Comparison of ENCODE assay signal across 25 cellular contexts in the genomic region with DNA sequence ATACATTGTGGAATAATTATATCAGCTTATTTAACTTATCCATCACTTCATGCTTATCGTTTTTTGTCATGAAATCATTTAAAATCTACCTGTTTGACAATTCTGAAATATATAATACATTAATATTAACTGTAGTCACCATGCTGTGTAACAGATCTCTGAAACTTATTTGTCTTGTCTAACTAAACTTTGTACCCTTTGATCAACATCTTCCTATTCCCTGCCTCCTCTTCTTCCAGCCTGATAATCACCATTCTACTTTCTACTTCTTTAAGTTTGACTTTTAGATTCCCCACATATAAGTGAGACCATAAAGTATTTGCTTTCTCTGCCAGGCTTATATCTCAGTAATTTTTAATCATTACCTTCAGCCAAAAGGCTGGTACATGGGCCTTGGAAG.
DNase-seq lines count a peak whose midpoint lies in the region; ATAC-seq, FAIRE-seq and TF ChIP-seq lines count a peak whose summit lies in the region.
"Had no signal": no experiment of that assay in that cellular context is flagged by ENCODE, and none has a peak within 500 bp of the region (broad histone marks: within the 10 kb centered on the region; RNA-seq: fewer than 3 reads in every experiment).

No MANE protein-coding gene starts in this region.

- DNase-seq in HepG2 (ENCODE audit: low spot score) (no peak), right lobe of liver (no peak)
- no peak for DNase-seq in activated T-helper 2 cell treated with anti-CD3 and anti-CD28 coated beads, Interferon-gamma antibody, Interleukin-2, Interleukin-4, amounts not matched to agents 10 μg/mL and 5 μg/mL and 100 μg/mL, durations not matched to agents 14 hours and 24 hours and 36 hours (ENCODE audit: low spot score)
- DNase-seq: AML-193; Caco-2; Calu3; CD4-positive, alpha-beta T cell; CD8-positive, alpha-beta T cell; DMS 273 treated with DMSO at 0.1 percent for 48 hours; DMS153; DMS53; DMS79; DND-41; EL; GDM1 had no signal

- H3K4me3 ChIP-seq in liver (ENCODE audit: low read depth in 1 of 3, low read length in 3 of 3) (no peak overlapping the region), HepG2 (replicated peaks in 1 of 3; ENCODE audit: insufficient read depth in 1 of 3, low read depth in 2 of 3, low read length in 3 of 3) (no peak overlapping the region), right lobe of liver (no peak overlapping the region)
- H3K4me3 ChIP-seq: A549; BLaER1 treated with 17β-estradiol and CSF1 and Interleukin-3, amounts not matched to agents 10 nM and 100 nM had no signal

- no peaks in the 10 kb centered on the region for H3K79me2 ChIP-seq in HepG2 (ENCODE audit: insufficient read depth, low read length)

- H3K4me2 ChIP-seq in HepG2 (ENCODE audit: low read depth, low read length) = no peak overlapping the region
- H3K4me2 ChIP-seq: A549; BLaER1 treated with 17β-estradiol and CSF1 and Interleukin-3, amounts not matched to agents 10 nM and 100 nM had no signal

- H3K4me1 Mint-ChIP-seq in activated T-helper 2 cell treated with anti-CD3 and anti-CD28 coated beads, Interferon-gamma antibody, Interleukin-2, Interleukin-4, amounts not matched to agents 10 μg/mL and 5 μg/mL and 100 μg/mL, durations not matched to agents 14 hours and 24 hours and 36 hours (ENCODE audit: low read depth) = no peaks in the 10 kb centered on the region
- H3K4me1 Mint-ChIP-seq: B cell had no signal

- 73% methylated on average over 1 of the region's 1 CpG for WGBS in liver
- WGBS in HepG2 (ENCODE audit: low lambda C conversion rate) = 0% methylated on average over 1 of the region's 1 CpG
- 63% methylated on average over 1 of the region's 1 CpG for WGBS in right lobe of liver (ENCODE audit: insufficient coverage, low coverage, low lambda C conversion rate, missing lambda C conversion rate)

- FAIRE-seq in HepG2 (lab: Jason Lieb, UNC) (no peak), endometrium (lab: Jason Lieb, UNC) (peak; percentile 37)
- FAIRE-seq: A549, GM12891, GM19239 had no signal

- H3K27me3 ChIP-seq in liver (ENCODE audit: control insufficient read depth in 4 of 4, insufficient read depth in 4 of 4, low read length in 3 of 4) (no peaks in the 10 kb centered on the region), HepG2 (ENCODE audit: control insufficient read depth in 1 of 2, insufficient read depth in 2 of 2, low read length in 2 of 2) (no peaks in the 10 kb centered on the region), right lobe of liver (no peaks in the 10 kb centered on the region)
- H3K27me3 ChIP-seq: BLaER1 treated with 17β-estradiol and CSF1 and Interleukin-3, amounts not matched to agents 10 nM and 100 nM had no signal

- H3K4me1 ChIP-seq in liver (ENCODE audit: control insufficient read depth in 4 of 4, insufficient read depth in 4 of 4, low read length in 3 of 4) (peaks cover 2 to 34% (median 13%) of the 10 kb centered on the region in 4 donors), HepG2 (ENCODE audit: insufficient read depth, low read length) (no peaks in the 10 kb centered on the region), right lobe of liver (peaks cover 0 to 29% (median 13%) of the 10 kb centered on the region in 4 donors)
- H3K4me1 ChIP-seq: A549; BLaER1 treated with 17β-estradiol and CSF1 and Interleukin-3, amounts not matched to agents 10 nM and 100 nM; Caco-2 had no signal

- no TSS peak for BruUV-seq in HepG2 (replicated peaks; lab: Mats Ljungman, UMichigan)

- no peaks in the 10 kb centered on the region for H3K9me3 Mint-ChIP-seq in activated T-helper 2 cell treated with anti-CD3 and anti-CD28 coated beads, Interferon-gamma antibody, Interleukin-2, Interleukin-4, amounts not matched to agents 10 μg/mL and 5 μg/mL and 100 μg/mL, durations not matched to agents 14 hours and 24 hours and 36 hours

- H3K36me3 ChIP-seq in liver (ENCODE audit: control insufficient read depth in 4 of 4, insufficient read depth in 3 of 4, low read depth in 1 of 4, low read length in 3 of 4) (peaks cover 0 to 1% (median 0%) of the 10 kb centered on the region in 4 donors), HepG2 (replicated peaks in 1 of 2; ENCODE audit: control insufficient read depth in 1 of 2, insufficient read depth in 2 of 2, low read length in 2 of 2) (no peaks in the 10 kb centered on the region), right lobe of liver (no peaks in the 10 kb centered on the region)

- no peak overlapping the region for H3K27ac Mint-ChIP-seq in activated T-helper 2 cell treated with anti-CD3 and anti-CD28 coated beads, Interferon-gamma antibody, Interleukin-2, Interleukin-4, amounts not matched to agents 10 μg/mL and 5 μg/mL and 100 μg/mL, durations not matched to agents 14 hours and 24 hours and 36 hours
- H3K27ac Mint-ChIP-seq: B cell; CD4-positive, alpha-beta T cell; CD8-positive, alpha-beta T cell had no signal

- TF ChIP-seq RAD21 in liver (IDR thresholded peaks at IDR 0.05) = no peak
- no peak for TF ChIP-seq RAD21 in HepG2 (CRISPR knock-in tag; IDR thresholded peaks at IDR 0.05)

- no peak for ATAC-seq in HepG2
- ATAC-seq in right lobe of liver = peak; percentile 11 to 57 (median 27)
- no peak for ATAC-seq in HG03432 (IDR thresholded peaks at IDR 0.05; ENCODE audit: unreplicated experiment)
- ATAC-seq: A549; CD8-positive, alpha-beta T cell had no signal

- TF ChIP-seq CTCF in liver (IDR thresholded peaks at IDR 0.05; ENCODE audit: low read depth, low read length, missing input control) (no peak), HepG2 (CRISPR knock-in tag; IDR thresholded peaks at IDR 0.05) (no peak), right lobe of liver (IDR thresholded peaks at IDR 0.05) (no peak)

- H3K27ac ChIP-seq in liver (ENCODE audit: low read depth in 1 of 2, low read length in 2 of 2) (no peak overlapping the region), HepG2 (ENCODE audit: extremely low read length, insufficient read depth, low read length) (no peak overlapping the region), right lobe of liver (peak overlapping the region in 1 of 3 donors; percentile 70)
- H3K27ac ChIP-seq: 22Rv1; A549; BLaER1 treated with 17β-estradiol and CSF1 and Interleukin-3, amounts not matched to agents 10 nM and 100 nM; C4-2B had no signal

- TF ChIP-seq POLR2A in HepG2 (IDR thresholded peaks at IDR 0.05; ENCODE audit: insufficient read depth in 1 of 2, low read depth in 2 of 2, low read length in 2 of 2) = no peak
- no peak for TF ChIP-seq POLR2A in right lobe of liver (IDR thresholded peaks at IDR 0.05)

- TF ChIP-seq EP300 in HepG2 (IDR thresholded peaks at IDR 0.05; ENCODE audit: low read depth in 2 of 2, low read length in 2 of 2) (no peak), HepG2 (CRISPR knock-in tag; IDR thresholded peaks at IDR 0.05; ENCODE audit: borderline replicate concordance) (no peak)

- no peaks in the 10 kb centered on the region for H3K27me3 Mint-ChIP-seq in activated T-helper 2 cell treated with anti-CD3 and anti-CD28 coated beads, Interferon-gamma antibody, Interleukin-2, Interleukin-4, amounts not matched to agents 10 μg/mL and 5 μg/mL and 100 μg/mL, durations not matched to agents 14 hours and 24 hours and 36 hours (ENCODE audit: low read depth)
- H3K27me3 Mint-ChIP-seq: B cell; CD4-positive, alpha-beta T cell had no signal

- no peak overlapping the region for H3K4me3 Mint-ChIP-seq in activated T-helper 2 cell treated with anti-CD3 and anti-CD28 coated beads, Interferon-gamma antibody, Interleukin-2, Interleukin-4, amounts not matched to agents 10 μg/mL and 5 μg/mL and 100 μg/mL, durations not matched to agents 14 hours and 24 hours and 36 hours (ENCODE audit: low read depth)
- H3K4me3 Mint-ChIP-seq: B cell; CD4-positive, alpha-beta T cell; CD8-positive, alpha-beta T cell had no signal

- H2AFZ ChIP-seq in HepG2 (ENCODE audit: low read length) = no peak overlapping the region

- intact Hi-C loops in HepG2 (cut with micrococcal nuclease; ENCODE audit: unreplicated experiment) = no loop called here
- intact Hi-C loops in right lobe of liver (cut with DNase I) = no loop called here
- intact Hi-C loops in activated T-helper 2 cell treated with anti-CD3 and anti-CD28 coated beads, Interferon-gamma antibody, Interleukin-2, Interleukin-4, amounts not matched to agents 10 μg/mL and 5 μg/mL and 100 μg/mL, durations not matched to agents 14 hours and 24 hours and 36 hours (cut with micrococcal nuclease) = no loop called here

- POLR2A ChIA-PET in HepG2 (lab: Yijun Ruan, JAX) = no interaction called here

- H3K9me3 ChIP-seq in liver (ENCODE audit: control insufficient read depth in 4 of 4, low read length in 3 of 4) = no peaks in the 10 kb centered on the region
- peaks cover 78% of the 10 kb centered on the region for H3K9me3 ChIP-seq in HepG2 (ENCODE audit: low read length)
- no peaks in the 10 kb centered on the region for H3K9me3 ChIP-seq in right lobe of liver
- H3K9me3 ChIP-seq: A549, Caco-2 had no signal

- in situ Hi-C loops in HepG2 (cut with HindIII; ENCODE audit: extremely low pct_ligation_motif_present, low pct_unique_long_range_greater_than_20kb) = no loop called here

- H3K9ac ChIP-seq in liver (ENCODE audit: low read depth in 1 of 2, low read length in 2 of 2) (peak overlapping the region in 1 of 2 donors; percentile 15), HepG2 (ENCODE audit: insufficient read depth, low read depth, low read length) (no peak overlapping the region)
- H3K9ac ChIP-seq: BLaER1 treated with 17β-estradiol and CSF1 and Interleukin-3, amounts not matched to agents 10 nM and 100 nM had no signal

- no peaks in the 10 kb centered on the region for H4K20me1 ChIP-seq in HepG2 (ENCODE audit: insufficient read depth, low read length)
- H4K20me1 ChIP-seq: BLaER1 treated with 17β-estradiol and CSF1 and Interleukin-3, amounts not matched to agents 10 nM and 100 nM had no signal

- CTCF ChIA-PET in HepG2 (lab: Yijun Ruan, JAX; ENCODE audit: low intra/inter-chr PET ratio, low total read pairs) = no interaction called here

- H3K36me3 Mint-ChIP-seq in activated T-helper 2 cell treated with anti-CD3 and anti-CD28 coated beads, Interferon-gamma antibody, Interleukin-2, Interleukin-4, amounts not matched to agents 10 μg/mL and 5 μg/mL and 100 μg/mL, durations not matched to agents 14 hours and 24 hours and 36 hours (ENCODE audit: low read depth) = no peaks in the 10 kb centered on the region
- H3K36me3 Mint-ChIP-seq: CD8-positive, alpha-beta T cell had no signal

TF ChIP-seq in liver, 16 proteins besides CTCF, POLR2A, EP300 and RAD21 (continues in another document):
- TF ChIP-seq HNF4A (conservative IDR thresholded peaks at IDR 0.05) (peak; percentile 34 to 62), YY1 (IDR thresholded peaks at IDR 0.05) (no peak), FOXA2 (IDR thresholded peaks at IDR 0.05) (no peak)
- TF ChIP-seq, protein P1, sequence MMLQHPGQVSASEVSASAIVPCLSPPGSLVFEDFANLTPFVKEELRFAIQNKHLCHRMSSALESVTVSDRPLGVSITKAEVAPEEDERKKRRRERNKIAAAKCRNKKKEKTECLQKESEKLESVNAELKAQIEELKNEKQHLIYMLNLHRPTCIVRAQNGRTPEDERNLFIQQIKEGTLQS (IDR thresholded peaks at IDR 0.05) = no peak

TF ChIP-seq in HepG2, 621 proteins besides CTCF, POLR2A, EP300 and RAD21 (continues in another document):
- no peak for TF ChIP-seq GATAD2A (CRISPR knock-in tag; IDR thresholded peaks at IDR 0.05)
- TF ChIP-seq TGIF2 (CRISPR knock-in tag; IDR thresholded peaks at IDR 0.05) = no peak
- no peak for TF ChIP-seq ESRRA (CRISPR knock-in tag; IDR thresholded peaks at IDR 0.05; ENCODE audit: low read depth)
- no peak for TF ChIP-seq MEF2D (CRISPR knock-in tag; IDR thresholded peaks at IDR 0.05)

Comparison
In these comparisons a context has a peak if more than half of its experiments do, and no peak if none do; other contexts are left out.
1. ATAC-seq: peak in right lobe of liver (4 of 4); none in HepG2 (single experiment) and HG03432 (single experiment).